7 cellular contexts compared by ENCODE assay signal in the genomic region with DNA sequence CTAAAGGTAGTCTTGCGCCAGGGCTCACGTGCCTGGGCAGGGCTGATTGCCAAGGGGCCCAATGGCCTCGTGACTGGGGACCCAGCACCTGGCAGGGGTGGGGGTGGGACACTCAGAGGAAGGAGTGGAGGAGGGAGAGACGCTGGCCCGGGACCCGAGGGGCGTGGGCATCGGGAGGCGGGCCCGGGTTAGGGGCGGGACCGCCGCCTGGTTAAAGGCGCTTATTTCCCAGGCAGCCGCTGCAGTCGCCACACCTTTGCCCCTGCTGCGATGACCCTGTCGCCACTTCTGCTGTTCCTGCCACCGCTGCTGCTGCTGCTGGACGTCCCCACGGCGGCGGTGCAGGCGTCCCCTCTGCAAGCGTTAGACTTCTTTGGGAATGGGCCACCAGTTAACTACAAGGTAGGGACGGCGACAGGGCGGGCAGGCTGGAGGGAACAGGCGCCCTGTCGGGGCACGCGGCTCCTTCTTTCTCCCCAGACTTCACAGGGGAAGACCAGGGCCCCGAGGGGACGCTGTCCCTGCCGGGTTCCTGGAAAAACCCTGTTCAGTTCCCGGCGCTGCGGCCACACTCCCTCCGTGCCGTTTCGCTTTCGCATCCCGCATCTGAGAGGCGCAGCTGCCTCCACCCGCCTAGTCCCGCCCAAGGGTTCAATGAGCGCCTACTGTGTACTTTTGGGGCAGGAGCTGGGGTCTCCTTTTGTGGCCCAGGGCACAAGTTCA. TPM values are rescaled to one million over a fixed set of nuclear protein-coding genes. Genes with fewer than 3 reads are reported as not detected.
DNase-seq lines count a peak whose midpoint lies in the region; ATAC-seq, FAIRE-seq and TF ChIP-seq lines count a peak whose summit lies in the region.

A gene (plus strand): TSS at position 242 of the 723 bp plus-strand sequence. CDS start 29 bp downstream, at position 271.

- TF ChIP-seq CTCF in HFFc6 (IDR thresholded peaks at IDR 0.05) = no peak

- ATAC-seq in memory B cell (ENCODE audit: low read depth) = peak; percentile 55

- H3K27ac Mint-ChIP-seq in HFFc6 = peak within 1 kb of the TSS; percentile 9; the same call in 1 of the 2 replicates
- H3K27ac Mint-ChIP-seq in memory B cell = peak within 1 kb of the TSS; percentile 99

- H3K4me3 Mint-ChIP-seq in HFFc6 (peak within 1 kb of the TSS; percentile 89), memory B cell (peak within 1 kb of the TSS; percentile 96)

- DNase-seq in GM12891 (ENCODE audit: insufficient read length, low spot score) (peak; percentile 84), HFFc6 (no peak), NCI-H2029 (lab: John Stamatoyannopoulos, UW) (peak; percentile 93), ecto neural progenitor cell (ENCODE audit: low spot score) (peak; percentile 75), memory B cell (ENCODE audit: low spot score in 2 of 2) (peak; percentile 58 to 82)
- peak; percentile 73 for DNase-seq in activated CD4-positive, CD25-positive, alpha-beta regulatory T cell treated with anti-CD3 and anti-CD28 coated beads, Interleukin-2, amount 50 U/mL, for 72 hours
- DNase-seq in stimulated activated naive CD4-positive, alpha-beta T cell treated with Interleukin-2 at 50 U/mL for 16 hours (lab: John Stamatoyannopoulos, UW) = peak; percentile 47

- H3K36me3 Mint-ChIP-seq in HFFc6 (ENCODE audit: low read depth) = peaks cover 5% of the 10 kb centered on the region
- H3K36me3 Mint-ChIP-seq in memory B cell = peaks cover 24% of the 10 kb centered on the region

- peaks cover 6% of the 10 kb centered on the region for H3K27me3 Mint-ChIP-seq in HFFc6 (ENCODE audit: insufficient read depth)
- H3K27me3 Mint-ChIP-seq in memory B cell = no peaks in the 10 kb centered on the region

- peak; percentile 70 for TF ChIP-seq POLR2A in GM12891 (IDR thresholded peaks at IDR 0.05; ENCODE audit: low read depth, low read length)

- peaks cover 11% of the 10 kb centered on the region for H3K4me1 Mint-ChIP-seq in HFFc6 (ENCODE audit: low read depth)
- peaks cover 53% of the 10 kb centered on the region for H3K4me1 Mint-ChIP-seq in memory B cell

- FAIRE-seq in GM12891 (lab: Jason Lieb, UNC) = peak; percentile 95

- H3K9me3 Mint-ChIP-seq in HFFc6 = no peaks in the 10 kb centered on the region
- H3K9me3 Mint-ChIP-seq in memory B cell = no peaks in the 10 kb centered on the region

TF ChIP-seq in GM12891, 5 proteins besides CTCF, POLR2A, EP300 and RAD21:
- TF ChIP-seq SPI1 (IDR thresholded peaks at IDR 0.05; ENCODE audit: low read depth, low read length) (no peak), POLR2AphosphoS5 (IDR thresholded peaks at IDR 0.05; ENCODE audit: low read depth, low read length) (peak; percentile 78), TAF1 (IDR thresholded peaks at IDR 0.05; ENCODE audit: low read depth, low read length) (peak; percentile 66; the same call in 1 of the 2 replicates)

RNA-seq across cellular contexts. Expression of the gene that starts here (rescaled TPM):
- polyA plus RNA-seq in GM12891 (2012; ENCODE audit: low read depth, missing spikeins) = 201 TPM
- 1 to 10 TPM; 4.9 to 9.0 (median 6.0) TPM for total RNA-seq in HFFc6 (2021; fragmentation: NEBNext Ultra II Directional; extraction: Animal tissue kit (Norgen Biotek cat#: 25700))
